25 cellular contexts compared by ENCODE assay signal in the genomic region with DNA sequence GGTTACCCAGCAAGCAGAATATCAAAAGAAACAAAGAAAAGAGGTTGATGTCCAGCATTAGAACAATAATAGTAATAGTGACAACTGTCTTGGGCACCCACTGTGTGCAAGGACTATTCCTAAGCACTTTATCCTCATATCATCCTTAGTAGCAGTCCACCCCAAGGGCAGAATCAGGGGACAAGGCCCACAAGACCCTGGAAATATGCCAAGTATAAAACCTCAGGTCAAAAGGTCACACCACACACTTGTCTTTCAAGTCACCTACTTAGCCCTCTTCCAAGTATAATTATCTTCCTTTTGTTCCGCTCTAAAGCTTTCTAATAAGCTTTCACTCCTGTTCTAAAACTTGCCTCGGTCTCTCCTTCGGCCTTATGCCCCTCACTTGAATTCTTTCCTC.
DNase-seq lines count a peak whose midpoint lies in the region; ATAC-seq and TF ChIP-seq lines count a peak whose summit lies in the region.
"Had no signal": no experiment of that assay in that cellular context is flagged by ENCODE, and none has a peak within 500 bp of the region (broad histone marks: within the 10 kb centered on the region; RNA-seq: fewer than 3 reads in every experiment).

No MANE protein-coding gene starts in this region.

- no peaks in the 10 kb centered on the region for H3K4me1 ChIP-seq in foreskin keratinocyte

- POLR2A ChIA-PET in activated CD4-positive, alpha-beta memory T cell treated with anti-CD3 and anti-CD28 coated beads for 36 hours (lab: Charles Lee): no interaction called here

- no peak overlapping the region for H3K27ac ChIP-seq in foreskin keratinocyte

- CTCF ChIA-PET in activated CD4-positive, alpha-beta memory T cell treated with anti-CD3 and anti-CD28 coated beads for 36 hours (lab: Charles Lee): no interaction called here

- TF ChIP-seq POLR2A in NB4 (IDR thresholded peaks at IDR 0.05; ENCODE audit: extremely low read depth, insufficient read length): no peak

- no peak for TF ChIP-seq CTCF in NB4 (IDR thresholded peaks at IDR 0.05; ENCODE audit: low read depth, low read length)
- TF ChIP-seq CTCF in foreskin keratinocyte (conservative IDR thresholded peaks at IDR 0.05): no peak

- H3K27me3 Mint-ChIP-seq in activated CD4-positive, alpha-beta memory T cell treated with anti-CD3 and anti-CD28 coated beads for 36 hours: no peaks in the 10 kb centered on the region
- H3K27me3 Mint-ChIP-seq: CD4-positive, CD25-positive, alpha-beta regulatory T cell; T-cell had no signal

- intact Hi-C loops in activated CD4-positive, alpha-beta memory T cell treated with anti-CD3 and anti-CD28 coated beads for 36 hours (cut with micrococcal nuclease): no loop called here

- peaks cover 2% of the 10 kb centered on the region for H3K36me3 Mint-ChIP-seq in activated CD4-positive, alpha-beta memory T cell treated with anti-CD3 and anti-CD28 coated beads for 36 hours
- H3K36me3 Mint-ChIP-seq: CD4-positive, CD25-positive, alpha-beta regulatory T cell; T-cell had no signal

- H3K27ac Mint-ChIP-seq in activated CD4-positive, alpha-beta memory T cell treated with anti-CD3 and anti-CD28 coated beads for 36 hours: no peak overlapping the region
- H3K27ac Mint-ChIP-seq: CD4-positive, CD25-positive, alpha-beta regulatory T cell; T-cell had no signal

- no peak for ATAC-seq in foreskin keratinocyte
- ATAC-seq: PC-3, T-cell had no signal

- no peaks in the 10 kb centered on the region for H3K9me3 Mint-ChIP-seq in activated CD4-positive, alpha-beta memory T cell treated with anti-CD3 and anti-CD28 coated beads for 36 hours
- H3K9me3 Mint-ChIP-seq: T-cell had no signal

- H3K4me3 Mint-ChIP-seq in activated CD4-positive, alpha-beta memory T cell treated with anti-CD3 and anti-CD28 coated beads for 36 hours: no peak overlapping the region
- H3K4me3 Mint-ChIP-seq: CD4-positive, CD25-positive, alpha-beta regulatory T cell; T-cell had no signal

- no peak overlapping the region for H3K4me3 ChIP-seq in NB4 (ENCODE audit: low read depth, low read length)
- H3K4me3 ChIP-seq: MG63 had no signal

- DNase-seq in ELF-1 (ENCODE audit: low read depth, low spot score) (peak; percentile 15), NB4 (ENCODE audit: low read depth) (peak; percentile 7), RPMI8226 (peak; percentile 8), myocyte (ENCODE audit: low read depth) (peak; percentile 34), foreskin keratinocyte (no peak), iPS-NIHi7 (ENCODE audit: extremely low spot score) (no peak), DMS153 treated with DMSO at 0.1 percent for 48 hours (lab: John Stamatoyannopoulos, UW; ENCODE audit: unreplicated experiment) (no peak)
- DNase-seq in activated CD4-positive, alpha-beta memory T cell treated with anti-CD3 and anti-CD28 coated beads for 36 hours: no peak
- DNase-seq: CD4-positive, CD25-positive, alpha-beta regulatory T cell; DMS79; EL; GF-D8; Karpas-422; MG63; NCI-H1048; NCI-H1417; NCI-H1694; NCI-H2081; NCI-H2171; NCI-H226; NCI-H510A; NCI-H69; PC-3; Right ventricle myocardium superior; T-cell had no signal

- peaks cover 12% of the 10 kb centered on the region for H3K4me1 Mint-ChIP-seq in activated CD4-positive, alpha-beta memory T cell treated with anti-CD3 and anti-CD28 coated beads for 36 hours (ENCODE audit: low read depth)

- H3K27me3 ChIP-seq in foreskin keratinocyte: peaks cover 3% of the 10 kb centered on the region
- H3K27me3 ChIP-seq: MG63 had no signal

Comparison
In these comparisons a context has a peak if more than half of its experiments do, and no peak if none do; other contexts are left out.
1. DNase-seq: peak in ELF-1 (single experiment), NB4 (single experiment), RPMI8226 (single experiment) and myocyte (single experiment); none in foreskin keratinocyte (0 of 2), iPS-NIHi7 (single experiment), activated CD4-positive, alpha-beta memory T cell treated with anti-CD3 and anti-CD28 coated beads for 36 hours (single experiment) and DMS153 treated with DMSO at 0.1 percent for 48 hours (single experiment).